ENCODE assay signal across 10 cellular contexts in the genomic region with DNA sequence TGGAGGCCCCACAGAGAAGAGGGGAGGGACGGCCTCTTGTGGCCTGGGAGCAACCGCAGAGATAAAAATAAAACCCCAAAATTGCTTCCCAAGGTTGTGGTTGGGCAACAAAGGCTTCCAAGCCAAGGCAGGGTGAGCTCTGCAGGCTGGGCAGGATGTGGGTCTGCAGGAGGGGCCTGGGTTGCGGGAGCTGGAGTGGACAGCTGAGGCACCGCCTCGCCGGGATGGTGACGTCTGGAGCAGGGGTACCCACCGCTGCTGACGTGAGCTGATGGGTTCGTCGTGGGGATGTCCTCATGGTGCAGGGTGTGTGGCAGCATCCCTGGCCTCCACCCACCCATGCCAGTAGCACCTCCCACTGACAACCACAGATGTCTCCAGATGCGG. TPM values are rescaled to one million over a fixed set of nuclear protein-coding genes. Genes with fewer than 3 reads are reported as not detected.
DNase-seq lines count a peak whose midpoint lies in the region; ATAC-seq, FAIRE-seq and TF ChIP-seq lines count a peak whose summit lies in the region.
"Had no signal": no experiment of that assay in that cellular context is flagged by ENCODE, and none has a peak within 500 bp of the region (broad histone marks: within the 10 kb centered on the region; RNA-seq: fewer than 3 reads in every experiment).

No MANE protein-coding gene starts in this region.

- TF ChIP-seq CTCF in HL-60 (IDR thresholded peaks at IDR 0.05; ENCODE audit: insufficient read depth, low read length) (no peak), RWPE1 (conservative IDR thresholded peaks at IDR 0.05; ENCODE audit: low read depth) (no peak), osteoblast (IDR thresholded peaks at IDR 0.05; ENCODE audit: extremely low read depth, low read depth, low read length) (no peak)

- no peaks in the 10 kb centered on the region for H3K27me3 ChIP-seq in HL-60 (ENCODE audit: insufficient read depth, poor library complexity, severe bottlenecking)
- no peaks in the 10 kb centered on the region for H3K27me3 ChIP-seq in osteoblast (ENCODE audit: insufficient read depth, low read length)

- peak overlapping the region; percentile 61 for H3K4me2 ChIP-seq in osteoblast (ENCODE audit: insufficient read depth, low read length)

- H3K4me3 ChIP-seq in HL-60 (replicated peaks; ENCODE audit: insufficient read depth, low read length) (0 out of 2 replicates have a peak overlapping the region, but pooled peaks have one; percentile 14), osteoblast (ENCODE audit: insufficient read depth, low read length) (peak overlapping the region; percentile 42)

- H3K27ac ChIP-seq in HL-60 (replicated peaks) (no peak overlapping the region), RWPE1 (peak overlapping the region; percentile 90), osteoblast (ENCODE audit: low read depth, low read length) (peak overlapping the region; percentile 28)
- H3K27ac ChIP-seq: parathyroid adenoma had no signal

- CTCF ChIA-PET in RWPE1 (lab: Yijun Ruan, JAX) = interaction anchor here (0.5 to 1.0 kb wide), 5 partner anchors 9 to 171 kb away, joined by 3 to 4 read pairs (median 3); no protein-coding TSS in a partner anchor

- H4K20me1 ChIP-seq in osteoblast (ENCODE audit: insufficient read depth, low read length) = peaks cover 17% of the 10 kb centered on the region

- POLR2A ChIA-PET in RWPE1 (lab: Yijun Ruan, JAX; ENCODE audit: low non-redundant PET) = no interaction called here

- H3K79me2 ChIP-seq in osteoblast (ENCODE audit: insufficient read depth, low read length) = peaks cover 32% of the 10 kb centered on the region
- H3K79me2 ChIP-seq: parathyroid adenoma had no signal

- ATAC-seq in HG03045 (IDR thresholded peaks at IDR 0.05; ENCODE audit: unreplicated experiment) = no peak

- peaks cover 25% of the 10 kb centered on the region for H3K4me1 ChIP-seq in osteoblast (ENCODE audit: insufficient read depth, low read length)
- H3K4me1 ChIP-seq: parathyroid adenoma had no signal

- FAIRE-seq in frontal cortex (lab: Jason Lieb, UNC) = no peak
- FAIRE-seq: islet of Langerhans had no signal

- DNase-seq in HL-60 (ENCODE audit: low read depth in 1 of 2, low spot score in 1 of 2) = peak; percentile 78 to 80
- no peak for DNase-seq in RWPE1 (ENCODE audit: low spot score)
- peak; percentile 46 for DNase-seq in activated effector memory CD4-positive, alpha-beta T cell treated with Interleukin-2 at 50 U/mL for 16 hours
- DNase-seq in osteoblast (ENCODE audit: insufficient read length, low spot score, missing footprints) = peak; percentile 91
- DNase-seq in amygdala (lab: John Stamatoyannopoulos, UW) = no peak
- no peak for DNase-seq in frontal cortex (ENCODE audit: low spot score in 2 of 2)
- DNase-seq: NCI-H1092 treated with DMSO at 0.1 percent for 48 hours had no signal

- H3K9me3 ChIP-seq in osteoblast (ENCODE audit: low read depth, low read length) = peaks cover 4% of the 10 kb centered on the region

- H3K36me3 ChIP-seq in osteoblast (ENCODE audit: insufficient read depth, low read length) = peaks cover 6% of the 10 kb centered on the region

- H2AFZ ChIP-seq in osteoblast (ENCODE audit: low read length) = no peak overlapping the region
- H2AFZ ChIP-seq: parathyroid adenoma had no signal

RNA-seq across cellular contexts. Expression of a gene that starts 3.7 kb away (rescaled TPM):
- total RNA-seq in osteoblast = 64.8 and 74.6 TPM in 2 replicates
- 31.0 TPM for total RNA-seq in frontal cortex

RNA-seq across cellular contexts. Expression of a gene that starts 13.0 kb away (rescaled TPM):
- total RNA-seq in osteoblast (689 and 735 TPM in 2 replicates), frontal cortex (10.2 TPM)

RNA-seq across cellular contexts. Expression of a gene that starts 22.1 kb away (rescaled TPM):
- total RNA-seq in osteoblast = 73.5 and 81.9 TPM in 2 replicates
- total RNA-seq in frontal cortex = 65.2 TPM

RNA-seq across cellular contexts. Expression of a gene that starts 27.8 kb away (rescaled TPM):
- total RNA-seq in osteoblast (138 and 139 TPM in 2 replicates), frontal cortex (84.0 TPM)

RNA-seq across cellular contexts. Expression of a gene that starts 35.7 kb away (rescaled TPM):
- total RNA-seq in osteoblast (53.9 and 58.9 TPM in 2 replicates), frontal cortex (54.6 TPM)

Comparison
In these comparisons a context has a peak if more than half of its experiments do, and no peak if none do; other contexts are left out.
1. DNase-seq: peak in HL-60 (2 of 2), activated effector memory CD4-positive, alpha-beta T cell treated with Interleukin-2 at 50 U/mL for 16 hours (single experiment) and osteoblast (single experiment); none in RWPE1 (single experiment), amygdala (0 of 56) and frontal cortex (0 of 2).
2. RNA of a gene that starts 13.0 kb away (total RNA-seq): 689 to 735 TPM in osteoblast; 10.2 TPM in frontal cortex (single experiment); every median in the first group is over 10 times any median in the second.